Comparison of ENCODE assay signal across 16 cellular contexts in the genomic region with DNA sequence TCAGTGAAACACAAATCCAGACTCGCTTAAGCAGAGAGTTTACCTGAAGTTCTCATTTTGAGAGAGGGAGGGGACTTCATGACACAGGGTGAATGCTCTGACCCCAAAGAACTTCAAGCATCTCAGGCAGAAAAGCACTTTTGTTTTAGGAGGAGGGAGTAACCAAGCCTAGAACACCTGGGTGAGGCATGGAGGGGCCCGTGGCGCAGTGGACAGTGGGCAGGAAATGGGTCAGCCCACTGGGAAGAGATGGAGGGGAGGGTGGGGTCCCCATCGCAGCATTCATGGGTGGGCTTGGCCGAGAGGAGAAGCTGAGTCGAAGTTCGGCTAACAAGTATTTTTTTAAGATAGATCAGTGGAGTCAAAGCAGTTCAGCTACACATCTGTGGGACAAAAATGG.
DNase-seq lines count a peak whose midpoint lies in the region; ATAC-seq, FAIRE-seq and TF ChIP-seq lines count a peak whose summit lies in the region.
"Had no signal": no experiment of that assay in that cellular context is flagged by ENCODE, and none has a peak within 500 bp of the region (broad histone marks: within the 10 kb centered on the region; RNA-seq: fewer than 3 reads in every experiment).

No MANE protein-coding gene starts in this region.

- FAIRE-seq in HepG2 (lab: Jason Lieb, UNC): no peak
- FAIRE-seq: G401.6, GM12892 had no signal

- no peaks in the 10 kb centered on the region for H3K36me3 Mint-ChIP-seq in natural killer cell
- no peaks in the 10 kb centered on the region for H3K36me3 Mint-ChIP-seq in stimulated activated effector memory CD8-positive, alpha-beta T cell treated with anti-CD3 and anti-CD28 coated beads, Interleukin-12 subunit alpha, Interleukin-12 subunit beta, amount 100 ng/mL, for 72 hours

- no peaks in the 10 kb centered on the region for H3K9me3 Mint-ChIP-seq in natural killer cell
- H3K9me3 Mint-ChIP-seq in stimulated activated effector memory CD8-positive, alpha-beta T cell treated with anti-CD3 and anti-CD28 coated beads, Interleukin-12 subunit alpha, Interleukin-12 subunit beta, amount 100 ng/mL, for 72 hours: no peaks in the 10 kb centered on the region
- H3K9me3 Mint-ChIP-seq: CD4-positive, alpha-beta T cell had no signal

- H3K79me2 ChIP-seq in HepG2 (ENCODE audit: insufficient read depth, low read length): no peaks in the 10 kb centered on the region

- H3K4me1 Mint-ChIP-seq in natural killer cell: peaks cover 42 to 47% of the 10 kb centered on the region in 2 donors
- peaks cover 18% of the 10 kb centered on the region for H3K4me1 Mint-ChIP-seq in stimulated activated effector memory CD8-positive, alpha-beta T cell treated with anti-CD3 and anti-CD28 coated beads, Interleukin-12 subunit alpha, Interleukin-12 subunit beta, amount 100 ng/mL, for 72 hours
- H3K4me1 Mint-ChIP-seq: B cell had no signal

- no peaks in the 10 kb centered on the region for H3K27me3 Mint-ChIP-seq in natural killer cell (ENCODE audit: low read depth in 2 of 2)
- H3K27me3 Mint-ChIP-seq: B cell; CD4-positive, alpha-beta T cell had no signal

- H3K27ac ChIP-seq in HepG2 (ENCODE audit: extremely low read length, insufficient read depth, low read length) (no peak overlapping the region), right lobe of liver (no peak overlapping the region), esophagus squamous epithelium (no peak overlapping the region)

- in situ Hi-C loops in HepG2 (cut with HindIII; ENCODE audit: extremely low pct_ligation_motif_present, low pct_unique_long_range_greater_than_20kb): no loop called here

- TF ChIP-seq EP300 in HepG2 (IDR thresholded peaks at IDR 0.05; ENCODE audit: low read depth in 2 of 2, low read length in 2 of 2): no peak
- no peak for TF ChIP-seq EP300 in HepG2 (CRISPR knock-in tag; IDR thresholded peaks at IDR 0.05; ENCODE audit: borderline replicate concordance)

- ATAC-seq in HepG2: no peak
- ATAC-seq in right lobe of liver: no peak
- no peak for ATAC-seq in natural killer cell
- ATAC-seq in stimulated activated effector memory CD8-positive, alpha-beta T cell treated with anti-CD3 and anti-CD28 coated beads, Interleukin-12 subunit alpha, Interleukin-12 subunit beta, amount 100 ng/mL, for 72 hours: no peak

- TF ChIP-seq RAD21 in HepG2 (CRISPR knock-in tag; IDR thresholded peaks at IDR 0.05): no peak

- no peak for TF ChIP-seq CTCF in HepG2 (CRISPR knock-in tag; IDR thresholded peaks at IDR 0.05)
- no peak for TF ChIP-seq CTCF in right lobe of liver (IDR thresholded peaks at IDR 0.05)
- no peak for TF ChIP-seq CTCF in natural killer cell (IDR thresholded peaks at IDR 0.05)
- TF ChIP-seq CTCF in esophagus squamous epithelium (IDR thresholded peaks at IDR 0.05): no peak

- WGBS in HepG2 (ENCODE audit: low lambda C conversion rate): 39% methylated on average over 7 of the region's 7 CpGs
- 82% methylated on average over 6 of the region's 7 CpGs for WGBS in right lobe of liver (ENCODE audit: insufficient coverage, low coverage, low lambda C conversion rate, missing lambda C conversion rate)
- 97 to 100% methylated on average over 4 to 6 of the region's 7 CpGs for WGBS in esophagus squamous epithelium, 2 donors

- POLR2A ChIA-PET in HepG2 (lab: Yijun Ruan, JAX): no interaction called here

- H2AFZ ChIP-seq in HepG2 (ENCODE audit: low read length): peak overlapping the region; percentile 66

- H3K4me2 ChIP-seq in HepG2 (ENCODE audit: low read depth, low read length): peak overlapping the region; percentile 48

- H3K4me3 Mint-ChIP-seq in natural killer cell: no peak overlapping the region
- H3K4me3 Mint-ChIP-seq in stimulated activated effector memory CD8-positive, alpha-beta T cell treated with anti-CD3 and anti-CD28 coated beads, Interleukin-12 subunit alpha, Interleukin-12 subunit beta, amount 100 ng/mL, for 72 hours: no peak overlapping the region
- H3K4me3 Mint-ChIP-seq: B cell; CD4-positive, alpha-beta T cell; H9 had no signal

- H3K27me3 ChIP-seq in HepG2 (ENCODE audit: control insufficient read depth in 1 of 2, insufficient read depth in 2 of 2, low read length in 2 of 2) (peaks cover 1 to 44% of the 10 kb centered on the region in 2 experiments; a peak in 4 of 5 replicates), right lobe of liver (no peaks in the 10 kb centered on the region), esophagus squamous epithelium (no peaks in the 10 kb centered on the region)

- H3K36me3 ChIP-seq in HepG2 (replicated peaks in 1 of 2; ENCODE audit: control insufficient read depth in 1 of 2, insufficient read depth in 2 of 2, low read length in 2 of 2) (no peaks in the 10 kb centered on the region), right lobe of liver (no peaks in the 10 kb centered on the region), esophagus squamous epithelium (no peaks in the 10 kb centered on the region)

- no peaks in the 10 kb centered on the region for H4K20me1 ChIP-seq in HepG2 (ENCODE audit: insufficient read depth, low read length)

- peak overlapping the region; percentile 51 to 91 for H3K27ac Mint-ChIP-seq in natural killer cell
- peak overlapping the region; percentile 78 for H3K27ac Mint-ChIP-seq in stimulated activated effector memory CD8-positive, alpha-beta T cell treated with anti-CD3 and anti-CD28 coated beads, Interleukin-12 subunit alpha, Interleukin-12 subunit beta, amount 100 ng/mL, for 72 hours
- H3K27ac Mint-ChIP-seq: B cell; CD4-positive, alpha-beta T cell; H9 had no signal

- H3K4me3 ChIP-seq in HepG2 (replicated peaks in 1 of 3; ENCODE audit: insufficient read depth in 1 of 3, low read depth in 2 of 3, low read length in 3 of 3): no peak overlapping the region
- H3K4me3 ChIP-seq in right lobe of liver: no peak overlapping the region
- no peak overlapping the region for H3K4me3 ChIP-seq in esophagus squamous epithelium

- TF ChIP-seq POLR2A in HepG2 (IDR thresholded peaks at IDR 0.05; ENCODE audit: insufficient read depth in 1 of 2, low read depth in 2 of 2, low read length in 2 of 2): no peak
- TF ChIP-seq POLR2A in right lobe of liver (IDR thresholded peaks at IDR 0.05): no peak
- no peak for TF ChIP-seq POLR2A in esophagus squamous epithelium (IDR thresholded peaks at IDR 0.05)

- no TSS peak for BruUV-seq in HepG2 (replicated peaks; lab: Mats Ljungman, UMichigan)

- DNase-seq in HepG2 (ENCODE audit: low spot score) (no peak), right lobe of liver (no peak), natural killer cell (no peak), esophagus squamous epithelium (lab: John Stamatoyannopoulos, UW) (no peak), GM19240 (ENCODE audit: insufficient read length, low spot score) (no peak)
- no peak for DNase-seq in stimulated activated effector memory CD8-positive, alpha-beta T cell treated with anti-CD3 and anti-CD28 coated beads, Interleukin-12 subunit alpha, Interleukin-12 subunit beta, amount 100 ng/mL, for 72 hours (ENCODE audit: low spot score in 2 of 2)
- DNase-seq in stimulated activated CD8-positive, alpha-beta memory T cell treated with anti-CD3 and anti-CD28 coated beads, Interleukin-4, amount 100 ng/mL, for 48 hours: no peak
- DNase-seq: ACHN; C1 segment of cervical spinal cord; CD4-positive, alpha-beta T cell; DMS79; GOT3; H9 had no signal

- H3K9ac ChIP-seq in HepG2 (ENCODE audit: insufficient read depth, low read depth, low read length): no peak overlapping the region

- H3K4me1 ChIP-seq in HepG2 (ENCODE audit: insufficient read depth, low read length) (peaks cover 22% of the 10 kb centered on the region), right lobe of liver (no peaks in the 10 kb centered on the region), esophagus squamous epithelium (peaks cover 0 to 9% (median 7%) of the 10 kb centered on the region in 3 donors)

- no peaks in the 10 kb centered on the region for H3K9me3 ChIP-seq in HepG2 (ENCODE audit: low read length)
- H3K9me3 ChIP-seq in right lobe of liver: no peaks in the 10 kb centered on the region
- H3K9me3 ChIP-seq in esophagus squamous epithelium: no peaks in the 10 kb centered on the region

- intact Hi-C loops in HepG2 (cut with micrococcal nuclease; ENCODE audit: unreplicated experiment): no loop called here
- intact Hi-C loops in right lobe of liver (cut with DNase I): no loop called here
- intact Hi-C loops in natural killer cell (cut with micrococcal nuclease): no loop called here
- intact Hi-C loops in esophagus squamous epithelium (cut with DNase I): no loop called here

- CTCF ChIA-PET in HepG2 (lab: Yijun Ruan, JAX; ENCODE audit: low intra/inter-chr PET ratio, low total read pairs): no interaction called here

TF ChIP-seq in HepG2, 621 proteins besides CTCF, POLR2A, EP300 and RAD21:
- TF ChIP-seq ZNF543 (CRISPR knock-in tag; IDR thresholded peaks at IDR 0.05): peak; percentile 92
- TF ChIP-seq BRD4 (CRISPR knock-in tag; IDR thresholded peaks at IDR 0.05): no peak
- TF ChIP-seq, protein P1, sequence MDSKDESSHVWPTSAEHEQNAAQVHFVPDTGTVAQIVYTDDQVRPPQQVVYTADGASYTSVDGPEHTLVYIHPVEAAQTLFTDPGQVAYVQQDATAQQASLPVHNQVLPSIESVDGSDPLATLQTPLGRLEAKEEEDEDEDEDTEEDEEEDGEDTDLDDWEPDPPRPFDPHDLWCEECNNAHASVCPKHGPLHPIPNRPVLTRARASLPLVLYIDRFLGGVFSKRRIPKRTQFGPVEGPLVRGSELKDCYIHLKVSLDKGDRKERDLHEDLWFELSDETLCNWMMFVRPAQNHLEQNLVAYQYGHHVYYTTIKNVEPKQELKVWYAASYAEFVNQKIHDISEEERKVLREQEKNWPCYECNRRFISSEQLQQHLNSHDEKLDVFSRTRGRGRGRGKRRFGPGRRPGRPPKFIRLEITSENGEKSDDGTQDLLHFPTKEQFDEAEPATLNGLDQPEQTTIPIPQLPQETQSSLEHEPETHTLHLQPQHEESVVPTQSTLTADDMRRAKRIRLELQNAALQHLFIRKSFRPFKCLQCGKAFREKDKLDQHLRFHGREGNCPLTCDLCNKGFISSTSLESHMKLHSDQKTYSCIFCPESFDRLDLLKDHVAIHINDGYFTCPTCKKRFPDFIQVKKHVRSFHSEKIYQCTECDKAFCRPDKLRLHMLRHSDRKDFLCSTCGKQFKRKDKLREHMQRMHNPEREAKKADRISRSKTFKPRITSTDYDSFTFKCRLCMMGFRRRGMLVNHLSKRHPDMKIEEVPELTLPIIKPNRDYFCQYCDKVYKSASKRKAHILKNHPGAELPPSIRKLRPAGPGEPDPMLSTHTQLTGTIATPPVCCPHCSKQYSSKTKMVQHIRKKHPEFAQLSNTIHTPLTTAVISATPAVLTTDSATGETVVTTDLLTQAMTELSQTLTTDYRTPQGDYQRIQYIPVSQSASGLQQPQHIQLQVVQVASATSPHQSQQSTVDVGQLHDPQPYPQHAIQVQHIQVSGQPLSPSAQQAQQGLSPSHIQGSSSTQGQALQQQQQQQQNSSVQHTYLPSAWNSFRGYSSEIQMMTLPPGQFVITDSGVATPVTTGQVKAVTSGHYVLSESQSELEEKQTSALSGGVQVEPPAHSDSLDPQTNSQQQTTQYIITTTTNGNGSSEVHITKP (CRISPR knock-in tag; IDR thresholded peaks at IDR 0.05; ENCODE audit: low read depth): peak; percentile 82; the same call in 1 of the 2 replicates
